8 cellular contexts compared by ENCODE assay signal in the genomic region with DNA sequence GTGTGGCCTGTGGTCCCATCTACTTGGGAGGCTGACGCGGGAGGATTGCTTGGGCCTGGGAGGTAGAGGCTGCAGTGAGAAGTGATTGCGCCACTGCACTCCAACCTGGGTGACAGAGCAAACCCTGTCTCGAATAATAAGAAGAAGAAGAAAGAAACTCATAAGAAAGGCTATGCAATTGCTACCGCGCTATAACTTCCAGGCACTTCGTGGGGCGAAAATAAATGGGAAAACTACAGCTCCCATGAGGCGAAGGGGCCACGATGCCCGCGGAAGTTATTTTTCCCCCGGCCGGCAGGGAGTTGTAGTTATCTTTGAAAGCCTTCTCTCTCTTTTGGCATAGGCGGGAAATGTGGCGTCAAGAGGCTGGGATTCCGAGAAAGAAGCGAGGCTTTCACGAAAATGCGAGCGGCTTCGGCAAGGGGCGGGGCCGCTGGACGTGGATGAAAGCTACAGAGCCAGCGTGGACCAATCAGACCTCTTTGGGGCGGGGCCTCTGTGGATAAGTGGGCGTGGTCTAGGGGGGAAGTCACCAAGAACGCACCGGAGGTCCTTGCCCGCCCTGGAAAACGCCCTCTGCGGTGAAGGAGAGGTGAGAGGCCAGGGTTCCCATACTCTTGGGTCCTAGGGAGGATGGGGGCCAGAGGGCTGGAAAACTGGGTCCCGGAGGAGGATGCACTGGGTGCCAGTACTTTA. TPM values are rescaled to one million over a fixed set of nuclear protein-coding genes. Genes with fewer than 3 reads are reported as not detected.
DNase-seq lines count a peak whose midpoint lies in the region; ATAC-seq, FAIRE-seq and TF ChIP-seq lines count a peak whose summit lies in the region.

A gene (plus strand): TSS at position 532 of the 696 bp plus-strand sequence. CDS start 485 bp downstream, outside the sequence.

- H3K27ac Mint-ChIP-seq in WTC11: peak within 1 kb of the TSS; percentile 99

- DNase-seq in A549 (ENCODE audit: low read depth in 1 of 2, low spot score in 1 of 2): peak; percentile 99 to 100
- DNase-seq in NCI-H226: peak; percentile 98
- DNase-seq in WTC11 (ENCODE audit: low spot score): peak; percentile 100
- DNase-seq in cardiac fibroblast (ENCODE audit: low read depth in 2 of 2): peak; percentile 99
- peak; percentile 100 for DNase-seq in iPS-NIHi7 (ENCODE audit: extremely low spot score)
- DNase-seq in smooth muscle cell (lab: John Stamatoyannopoulos, UW; ENCODE audit: unreplicated experiment): peak; percentile 93

- peak; percentile 36 to 52; a peak in 2 of 5 replicates for TF ChIP-seq RAD21 in A549 (conservative IDR thresholded peaks at IDR 0.05 in 1 of 2, IDR thresholded peaks at IDR 0.05 in 1 of 2)

- peaks cover 9% of the 10 kb centered on the region for H3K27me3 Mint-ChIP-seq in WTC11 (ENCODE audit: low read depth)

- peak; percentile 64 for TF ChIP-seq POLR2A in A549 (IDR thresholded peaks at IDR 0.05; ENCODE audit: low read length)

- H3K4me1 ChIP-seq in A549 (peaks cover 20% of the 10 kb centered on the region; the same call in 2 of the 3 replicates), smooth muscle cell (ENCODE audit: low read depth) (peaks cover 11% of the 10 kb centered on the region)

- FAIRE-seq in A549 (lab: Jason Lieb, UNC): peak; percentile 99

- H3K9me3 Mint-ChIP-seq in WTC11: no peaks in the 10 kb centered on the region

- POLR2A ChIA-PET in A549 (lab: Yijun Ruan, JAX): interaction anchor here (0.5 to 3.1 kb wide), 18 partner anchors 19 to 644 kb away, joined by 3 to 42 read pairs (median 4); a partner anchor contains a TSS
- POLR2A ChIA-PET in WTC11 (lab: Charles Lee): interaction anchor here (0.6 to 1.8 kb wide), 6 partner anchors 21 to 536 kb away, joined by 3 to 7 read pairs (median 5); a partner anchor contains a TSS

- H3K4me3 ChIP-seq in A549: peak within 1 kb of the TSS; percentile 83
- peak within 1 kb of the TSS; percentile 94 to 96 for H3K4me3 ChIP-seq in cardiac fibroblast (replicated peaks in 1 of 2; ENCODE audit: low read depth in 2 of 2, low read length in 2 of 2)
- H3K4me3 ChIP-seq in smooth muscle cell: peak within 1 kb of the TSS; percentile 86

- TF ChIP-seq EP300 in A549 (IDR thresholded peaks at IDR 0.05): no peak

- H3K27ac ChIP-seq in A549: peak within 1 kb of the TSS; percentile 87 to 90
- peak within 1 kb of the TSS; percentile 69 for H3K27ac ChIP-seq in smooth muscle cell (ENCODE audit: low read depth)

- peaks cover 11% of the 10 kb centered on the region for H3K4me1 Mint-ChIP-seq in WTC11

- H2AFZ ChIP-seq in smooth muscle cell (ENCODE audit: low read depth): peak within 1 kb of the TSS; percentile 76

- no peaks in the 10 kb centered on the region for H3K27me3 ChIP-seq in smooth muscle cell (ENCODE audit: low read depth)

- H3K4me2 ChIP-seq in A549: peak within 1 kb of the TSS; percentile 87
- H3K4me2 ChIP-seq in smooth muscle cell: peak within 1 kb of the TSS; percentile 93

- H4K20me1 ChIP-seq in smooth muscle cell (ENCODE audit: low read depth): peaks cover 10% of the 10 kb centered on the region

- peaks cover 17% of the 10 kb centered on the region for H3K36me3 Mint-ChIP-seq in WTC11

- H3K4me3 Mint-ChIP-seq in WTC11: peak within 1 kb of the TSS; percentile 97

- peaks cover 30% of the 10 kb centered on the region for H3K79me2 ChIP-seq in smooth muscle cell (ENCODE audit: low read depth)

- no peak for TF ChIP-seq CTCF in A549 (IDR thresholded peaks at IDR 0.05)
- no peak for TF ChIP-seq CTCF in WTC11 (IDR thresholded peaks at IDR 0.05)
- TF ChIP-seq CTCF in cardiac fibroblast (IDR thresholded peaks at IDR 0.05; ENCODE audit: low read depth, low read length): peak; percentile 28
- no peak for TF ChIP-seq CTCF in smooth muscle cell (IDR thresholded peaks at IDR 0.05; ENCODE audit: borderline replicate concordance, insufficient read depth, poor library complexity, severe bottlenecking)

- ATAC-seq in A549 (peak; percentile 93 to 97), GM18868 (IDR thresholded peaks at IDR 0.05; ENCODE audit: unreplicated experiment) (peak; percentile 79), HG03135 (IDR thresholded peaks at IDR 0.05; ENCODE audit: unreplicated experiment) (peak; percentile 81), WTC11 (peak; percentile 87)

- H3K9me3 ChIP-seq in A549 (no peaks in the 10 kb centered on the region), smooth muscle cell (replicated peaks; ENCODE audit: low read depth) (no peaks in the 10 kb centered on the region)

- peak within 1 kb of the TSS; percentile 88 for H3K9ac ChIP-seq in smooth muscle cell (ENCODE audit: low read depth)

- 6% methylated on average over 34 of the region's 34 CpGs for WGBS in A549 (ENCODE audit: missing lambda C conversion rate)
- 8% methylated on average over 34 of the region's 34 CpGs for WGBS in smooth muscle cell (ENCODE audit: low lambda C conversion rate)

- H3F3A ChIP-seq in smooth muscle cell (ENCODE audit: low read depth): no peaks in the 10 kb centered on the region

- no peaks in the 10 kb centered on the region for H3K36me3 ChIP-seq in smooth muscle cell (ENCODE audit: low read depth)

- CTCF ChIA-PET in A549 (lab: Yijun Ruan, JAX) (interaction anchor here (0.7 to 5.8 kb wide), 18 partner anchors 10 to 93 kb away, joined by 3 to 48 read pairs (median 4); a partner anchor contains a TSS), WTC11 (lab: Charles Lee) (interaction anchor here (0.7 to 3.8 kb wide), 19 partner anchors 11 to 310 kb away, joined by 3 to 23 read pairs (median 5); a partner anchor contains a TSS)

TF ChIP-seq in A549, 52 proteins besides CTCF, POLR2A, EP300 and RAD21 (continues in another document):
- TF ChIP-seq NR3C1 (IDR thresholded peaks at IDR 0.05) (no peak), SREBF2 (IDR thresholded peaks at IDR 0.05) (no peak)
- TF ChIP-seq, protein P1, sequence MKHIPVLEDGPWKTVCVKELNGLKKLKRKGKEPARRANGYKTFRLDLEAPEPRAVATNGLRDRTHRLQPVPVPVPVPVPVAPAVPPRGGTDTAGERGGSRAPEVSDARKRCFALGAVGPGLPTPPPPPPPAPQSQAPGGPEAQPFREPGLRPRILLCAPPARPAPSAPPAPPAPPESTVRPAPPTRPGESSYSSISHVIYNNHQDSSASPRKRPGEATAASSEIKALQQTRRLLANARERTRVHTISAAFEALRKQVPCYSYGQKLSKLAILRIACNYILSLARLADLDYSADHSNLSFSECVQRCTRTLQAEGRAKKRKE (CRISPR knock-in tag; IDR thresholded peaks at IDR 0.05; ENCODE audit: low read depth): no peak
- TF ChIP-seq, protein P2, sequence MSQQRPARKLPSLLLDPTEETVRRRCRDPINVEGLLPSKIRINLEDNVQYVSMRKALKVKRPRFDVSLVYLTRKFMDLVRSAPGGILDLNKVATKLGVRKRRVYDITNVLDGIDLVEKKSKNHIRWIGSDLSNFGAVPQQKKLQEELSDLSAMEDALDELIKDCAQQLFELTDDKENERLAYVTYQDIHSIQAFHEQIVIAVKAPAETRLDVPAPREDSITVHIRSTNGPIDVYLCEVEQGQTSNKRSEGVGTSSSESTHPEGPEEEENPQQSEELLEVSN (IDR thresholded peaks at IDR 0.05; ENCODE audit: borderline replicate concordance, low read depth): peak; percentile 98

TF ChIP-seq in WTC11, 78 proteins besides CTCF, POLR2A, EP300 and RAD21 (continues in another document):
- TF ChIP-seq ZNF416 (CRISPR knock-in tag; IDR thresholded peaks at IDR 0.05) (0 out of 2 replicates have a peak, but pooled peaks have one; percentile 5), NFYB (CRISPR knock-in tag; conservative IDR thresholded peaks at IDR 0.05; ENCODE audit: low read depth) (peak; percentile 92), CREB1 (CRISPR knock-in tag; IDR thresholded peaks at IDR 0.05) (no peak), ZNF317 (CRISPR knock-in tag; IDR thresholded peaks at IDR 0.05; ENCODE audit: borderline replicate concordance, low read depth) (no peak), ZNF423 (CRISPR knock-in tag; IDR thresholded peaks at IDR 0.05) (no peak), NR2C2 (CRISPR knock-in tag; IDR thresholded peaks at IDR 0.05) (peak; percentile 72; the same call in 1 of the 2 replicates), GABPB1 (CRISPR knock-in tag; IDR thresholded peaks at IDR 0.05) (peak; percentile 78; the same call in 1 of the 2 replicates)
- TF ChIP-seq, protein P3, sequence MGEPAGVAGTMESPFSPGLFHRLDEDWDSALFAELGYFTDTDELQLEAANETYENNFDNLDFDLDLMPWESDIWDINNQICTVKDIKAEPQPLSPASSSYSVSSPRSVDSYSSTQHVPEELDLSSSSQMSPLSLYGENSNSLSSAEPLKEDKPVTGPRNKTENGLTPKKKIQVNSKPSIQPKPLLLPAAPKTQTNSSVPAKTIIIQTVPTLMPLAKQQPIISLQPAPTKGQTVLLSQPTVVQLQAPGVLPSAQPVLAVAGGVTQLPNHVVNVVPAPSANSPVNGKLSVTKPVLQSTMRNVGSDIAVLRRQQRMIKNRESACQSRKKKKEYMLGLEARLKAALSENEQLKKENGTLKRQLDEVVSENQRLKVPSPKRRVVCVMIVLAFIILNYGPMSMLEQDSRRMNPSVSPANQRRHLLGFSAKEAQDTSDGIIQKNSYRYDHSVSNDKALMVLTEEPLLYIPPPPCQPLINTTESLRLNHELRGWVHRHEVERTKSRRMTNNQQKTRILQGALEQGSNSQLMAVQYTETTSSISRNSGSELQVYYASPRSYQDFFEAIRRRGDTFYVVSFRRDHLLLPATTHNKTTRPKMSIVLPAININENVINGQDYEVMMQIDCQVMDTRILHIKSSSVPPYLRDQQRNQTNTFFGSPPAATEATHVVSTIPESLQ (CRISPR knock-in tag; IDR thresholded peaks at IDR 0.05): no peak
- TF ChIP-seq, protein P4, sequence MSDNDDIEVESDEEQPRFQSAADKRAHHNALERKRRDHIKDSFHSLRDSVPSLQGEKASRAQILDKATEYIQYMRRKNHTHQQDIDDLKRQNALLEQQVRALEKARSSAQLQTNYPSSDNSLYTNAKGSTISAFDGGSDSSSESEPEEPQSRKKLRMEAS (CRISPR knock-in tag; IDR thresholded peaks at IDR 0.05): peak; percentile 41; the same call in 1 of the 2 replicates
- TF ChIP-seq, protein P5, sequence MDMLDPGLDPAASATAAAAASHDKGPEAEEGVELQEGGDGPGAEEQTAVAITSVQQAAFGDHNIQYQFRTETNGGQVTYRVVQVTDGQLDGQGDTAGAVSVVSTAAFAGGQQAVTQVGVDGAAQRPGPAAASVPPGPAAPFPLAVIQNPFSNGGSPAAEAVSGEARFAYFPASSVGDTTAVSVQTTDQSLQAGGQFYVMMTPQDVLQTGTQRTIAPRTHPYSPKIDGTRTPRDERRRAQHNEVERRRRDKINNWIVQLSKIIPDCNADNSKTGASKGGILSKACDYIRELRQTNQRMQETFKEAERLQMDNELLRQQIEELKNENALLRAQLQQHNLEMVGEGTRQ (CRISPR knock-in tag; IDR thresholded peaks at IDR 0.05): 0 out of 2 replicates have a peak, but pooled peaks have one; percentile 27

RNA-seq across cellular contexts. Expression of the gene that starts here (rescaled TPM):
- polyA plus RNA-seq in A549 (2011; rRNA removed) (58.5 and 79.5 TPM in 2 replicates), A549 (2017; fragmentation: RNase III; extraction: RNeasy Plus Mini Kit Qiagen cat#74134 plus additional on column Dnase treatment) (154 to 182 TPM (median 174 TPM) in 3 replicates), smooth muscle cell (292 and 329 TPM in 2 replicates)
- polyA plus RNA-seq in A549 (2012; cell fraction: cytosol; rRNA removed): 163 and 192 TPM in 2 replicates
- polyA plus RNA-seq in A549 (2012; cell fraction: nucleus; rRNA removed): 342 and 441 TPM in 2 replicates
- polyA minus RNA-seq in A549 (2011; rRNA and poly(A)+ RNA removed): 55.6 and 64.0 TPM in 2 replicates
- total RNA-seq in WTC11 (2021) (145 to 153 TPM (median 149 TPM) in 3 replicates), smooth muscle cell (146 and 221 TPM in 2 replicates)

Comparison
In these comparisons a context has a peak if more than half of its experiments do, and no peak if none do; other contexts are left out.
1. Peak in every context shown above with its lines: DNase-seq, ATAC-seq, H3K4me3 ChIP-seq and H3K27ac ChIP-seq.